8 cellular contexts compared by ENCODE assay signal in the genomic region with DNA sequence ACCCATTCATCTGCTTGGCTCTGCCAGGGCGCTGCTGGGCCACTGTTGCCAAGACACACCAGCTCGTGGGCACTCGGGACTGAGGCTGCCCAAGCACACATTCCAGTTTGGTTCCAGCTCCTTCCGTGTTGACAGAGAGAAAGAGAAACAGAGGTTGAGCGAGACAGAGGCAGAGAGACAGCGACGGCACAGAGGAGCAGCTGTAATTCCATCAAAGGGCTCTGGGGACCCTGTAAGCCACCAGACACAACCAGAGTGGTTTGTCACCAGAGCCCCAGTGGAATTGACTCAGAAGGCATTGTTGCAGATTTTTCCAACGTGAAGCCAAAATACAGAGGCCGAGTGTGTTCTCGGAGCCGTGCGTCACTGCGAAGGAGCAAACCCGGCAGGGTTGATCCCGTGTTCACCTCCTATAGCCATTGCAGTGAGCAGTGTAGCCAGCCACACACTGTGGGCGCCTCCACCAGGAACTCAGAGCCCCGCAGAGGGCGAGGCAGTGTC. TPM values are rescaled to one million over a fixed set of nuclear protein-coding genes. Genes with fewer than 3 reads are reported as not detected.
DNase-seq lines count a peak whose midpoint lies in the region; ATAC-seq and TF ChIP-seq lines count a peak whose summit lies in the region.

No MANE protein-coding gene starts in this region.

- no peaks in the 10 kb centered on the region for H3K79me2 ChIP-seq in osteoblast (ENCODE audit: insufficient read depth, low read length)

- H3K27ac ChIP-seq in dorsolateral prefrontal cortex (peak overlapping the region in 43 of 59 donors; percentile 4 to 81 (median 53)), osteoblast (ENCODE audit: low read depth, low read length) (peak overlapping the region; percentile 18)

- peaks cover 23% of the 10 kb centered on the region for H3K4me1 ChIP-seq in osteoblast (ENCODE audit: insufficient read depth, low read length)

- no peaks in the 10 kb centered on the region for H3K9me3 ChIP-seq in osteoblast (ENCODE audit: low read depth, low read length)

- H2AFZ ChIP-seq in osteoblast (ENCODE audit: low read length) = peak overlapping the region; percentile 91

- DNase-seq in D341Med (ENCODE audit: low spot score) (peak; percentile 69), NCI-H1694 treated with DMSO at 0.1 percent for 48 hours (lab: John Stamatoyannopoulos, UW) (peak; percentile 67), dorsolateral prefrontal cortex (peak in 6 of 10 donors; percentile 43 to 69 (median 53)), osteoblast (ENCODE audit: insufficient read length, low spot score, missing footprints) (peak; percentile 93), 8988T (no peak), erythroblast (lab: John Stamatoyannopoulos, UW) (no peak), iPS-NIHi7 (ENCODE audit: extremely low spot score) (no peak)

- no peaks in the 10 kb centered on the region for H3K36me3 ChIP-seq in osteoblast (ENCODE audit: insufficient read depth, low read length)

- H3K4me2 ChIP-seq in osteoblast (ENCODE audit: insufficient read depth, low read length) = peak overlapping the region; percentile 86

- intact Hi-C loops in dorsolateral prefrontal cortex (cut with DNase I) = loop anchor here in 1 of 2 donors (1.0 to 5.0 kb wide), 2 partner anchors 31 to 266 kb away; partner anchors contain the start of gene RUNX3

- H3K27me3 ChIP-seq in dorsolateral prefrontal cortex (peaks cover 0 to 20% (median 0%) of the 10 kb centered on the region in 45 donors), osteoblast (ENCODE audit: insufficient read depth, low read length) (peaks cover 12% of the 10 kb centered on the region)

- TF ChIP-seq POLR2A in erythroblast (IDR thresholded peaks at IDR 0.05; ENCODE audit: low read length) = no peak

- ATAC-seq in GM18517 (IDR thresholded peaks at IDR 0.05; ENCODE audit: unreplicated experiment) = no peak

- H4K20me1 ChIP-seq in osteoblast (ENCODE audit: insufficient read depth, low read length) = no peaks in the 10 kb centered on the region

- H3K4me3 ChIP-seq in dorsolateral prefrontal cortex = peak overlapping the region in 51 of 59 donors; percentile 0 to 57 (median 33)
- peak overlapping the region; percentile 70 for H3K4me3 ChIP-seq in osteoblast (ENCODE audit: insufficient read depth, low read length)

- TF ChIP-seq CTCF in dorsolateral prefrontal cortex (IDR thresholded peaks at IDR 0.05 in 54 of 56, conservative IDR thresholded peaks at IDR 0.05 in 2 of 56; ENCODE audit: low read depth in 1 of 56, partially characterized antibody in 56 of 56) (peak in 28 of 56 donors; percentile 11 to 47 (median 30)), osteoblast (IDR thresholded peaks at IDR 0.05; ENCODE audit: extremely low read depth, low read depth, low read length) (peak; percentile 21)

RNA-seq across cellular contexts. Expression of gene SYF2, which starts 33.5 kb away (rescaled TPM):
- total RNA-seq in dorsolateral prefrontal cortex = 10 to 100 TPM; 19.7 to 39.9 (median 26.6) TPM
- total RNA-seq in osteoblast = 39.4 and 41.5 TPM in 2 replicates

RNA-seq across cellular contexts. Expression of gene RSRP1, which starts 48.5 kb away (rescaled TPM):
- 100 to 1,000 TPM in 118 of 120 experiments, 10 to 100 TPM in 2; 87.8 to 261 (median 154) TPM for total RNA-seq in dorsolateral prefrontal cortex
- total RNA-seq in osteoblast = 102 and 103 TPM in 2 replicates

Comparison
In these comparisons a context has a peak if more than half of its experiments do, and no peak if none do; other contexts are left out.
1. DNase-seq: peak in D341Med (single experiment), NCI-H1694 treated with DMSO at 0.1 percent for 48 hours (single experiment), dorsolateral prefrontal cortex (6 of 10) and osteoblast (single experiment); none in 8988T (single experiment), erythroblast (0 of 2) and iPS-NIHi7 (single experiment).